Comparison of ENCODE assay signal across 21 cellular contexts in genomic region chr15:40240619-40241304, GRCh38. TPM values are rescaled to one million over a fixed set of nuclear protein-coding genes. Genes with fewer than 3 reads are reported as not detected.
A peak's percentile ranks its signal among the peaks of the same experiment; 100 is the strongest.
DNase-seq lines count a peak whose midpoint lies in the region; ATAC-seq and TF ChIP-seq lines count a peak whose summit lies in the region.
"Had no signal": no experiment of that assay in that cellular context is flagged by ENCODE, and none has a peak within 500 bp of the region (broad histone marks: within the 10 kb centered on the region; RNA-seq: fewer than 3 reads in every experiment).

No MANE protein-coding gene starts in this region.

- H3K9me3 ChIP-seq in right atrium auricular region (no peaks in the 10 kb centered on the region), osteoblast (ENCODE audit: low read depth, low read length) (no peaks in the 10 kb centered on the region), transverse colon (no peaks in the 10 kb centered on the region)
- H3K9me3 ChIP-seq: adrenal gland, thoracic aorta had no signal

- TF ChIP-seq CTCF in right atrium auricular region (IDR thresholded peaks at IDR 0.05) (no peak), epithelial cell of esophagus (IDR thresholded peaks at IDR 0.05; ENCODE audit: insufficient read depth, low read depth, low read length, missing control alignments) (no peak), osteoblast (IDR thresholded peaks at IDR 0.05; ENCODE audit: extremely low read depth, low read depth, low read length) (no peak), transverse colon (IDR thresholded peaks at IDR 0.05) (no peak)

- H3K36me3 ChIP-seq in right atrium auricular region = no peaks in the 10 kb centered on the region
- H3K36me3 ChIP-seq in osteoblast (ENCODE audit: insufficient read depth, low read length) = no peaks in the 10 kb centered on the region
- no peaks in the 10 kb centered on the region for H3K36me3 ChIP-seq in transverse colon
- H3K36me3 ChIP-seq: adrenal gland, SJSA1, thoracic aorta had no signal

- H3K27ac ChIP-seq in right atrium auricular region (no peak overlapping the region), osteoblast (ENCODE audit: low read depth, low read length) (no peak overlapping the region), transverse colon (no peak overlapping the region)
- H3K27ac ChIP-seq: parathyroid adenoma, SJSA1, thoracic aorta had no signal

- TF ChIP-seq POLR2A in transverse colon (IDR thresholded peaks at IDR 0.05) = no peak

- DNase-seq in right atrium auricular region (ENCODE audit: low spot score) = peak; percentile 34
- DNase-seq in left cardiac atrium = no peak
- peak; percentile 55 for DNase-seq in epithelial cell of esophagus (ENCODE audit: low read depth)
- DNase-seq in osteoblast (ENCODE audit: insufficient read length, low spot score, missing footprints) = peak; percentile 80
- no peak for DNase-seq in GM19240 (ENCODE audit: insufficient read length, low spot score)
- DNase-seq in COLO829 (ENCODE audit: low spot score) = no peak
- DNase-seq in transverse colon = no peak
- no peak for DNase-seq in activated CD4-positive, alpha-beta T cell treated with anti-CD3 and anti-CD28 coated beads for 4 hours
- DNase-seq: activated CD4-positive, CD25-positive, alpha-beta regulatory T cell; effector memory CD8-positive, alpha-beta T cell; foreskin melanocyte; MM.1S; NCI-H1694 treated with DMSO at 0.1 percent for 48 hours; NCI-H510A; small intestine had no signal

- H3K27me3 ChIP-seq in right atrium auricular region (no peaks in the 10 kb centered on the region), osteoblast (ENCODE audit: insufficient read depth, low read length) (peaks cover 2% of the 10 kb centered on the region), transverse colon (peaks cover 25% of the 10 kb centered on the region)
- H3K27me3 ChIP-seq: adrenal gland, SJSA1 had no signal

- H3K4me3 ChIP-seq in right atrium auricular region (no peak overlapping the region), epithelial cell of esophagus (ENCODE audit: low read length) (peak overlapping the region; percentile 58), osteoblast (ENCODE audit: insufficient read depth, low read length) (no peak overlapping the region), transverse colon (no peak overlapping the region)
- H3K4me3 ChIP-seq: adrenal gland, SJSA1, thoracic aorta had no signal

- in situ Hi-C loops in transverse colon (cut with MboI; ENCODE audit: low pct_ligation_motif_present in 1 of 4, low pct_unique_long_range_greater_than_20kb in 1 of 4, low sequenced_read_pairs in 3 of 4) = no loop called here

- no peaks in the 10 kb centered on the region for H3K79me2 ChIP-seq in osteoblast (ENCODE audit: insufficient read depth, low read length)
- H3K79me2 ChIP-seq: parathyroid adenoma had no signal

- no peak for TF ChIP-seq EP300 in transverse colon (IDR thresholded peaks at IDR 0.05; ENCODE audit: low read depth)

- no peak overlapping the region for H3K4me2 ChIP-seq in osteoblast (ENCODE audit: insufficient read depth, low read length)

- no peak overlapping the region for H2AFZ ChIP-seq in osteoblast (ENCODE audit: low read length)

- H3K4me1 ChIP-seq in right atrium auricular region = peaks cover 0 to 16% of the 10 kb centered on the region in 2 donors
- peaks cover 8% of the 10 kb centered on the region for H3K4me1 ChIP-seq in osteoblast (ENCODE audit: insufficient read depth, low read length)
- peaks cover 0 to 14% (median 5%) of the 10 kb centered on the region in 4 donors for H3K4me1 ChIP-seq in transverse colon
- H3K4me1 ChIP-seq: parathyroid adenoma had no signal

- peaks cover 2% of the 10 kb centered on the region for H4K20me1 ChIP-seq in osteoblast (ENCODE audit: insufficient read depth, low read length)

- 94% methylated on average over 12 of the region's 14 CpGs; no CpG with 5 or more reads in 1 of the 2 donors for WGBS in transverse colon (ENCODE audit: low coverage in 1 of 2), 2 donors

- intact Hi-C loops in left cardiac atrium (cut with DNase I) (no loop called here), transverse colon (cut with DNase I; ENCODE audit: low total_unique reads) (no loop called here)

- no peak for ATAC-seq in left cardiac atrium
- ATAC-seq: effector memory CD8-positive, alpha-beta T cell; left lobe of liver had no signal

RNA-seq across cellular contexts. Expression of gene PAK6, which starts 1.9 kb away (rescaled TPM):
- total RNA-seq in right atrium auricular region = 10 to 100 TPM; 15.3 to 32.5 TPM
- 10 to 100 TPM in 1 of 2 donors, 1 to 10 TPM in 1; 6.8 to 10.1 TPM for total RNA-seq in left cardiac atrium
- not detected in 2 replicates for total RNA-seq in osteoblast
- total RNA-seq in transverse colon = 1 to 10 TPM; 3.0 to 7.5 (median 4.5) TPM
- total RNA-seq: left lobe of liver had no signal

RNA-seq across cellular contexts. Expression of gene ANKRD63, which starts 42.1 kb away (rescaled TPM):
- total RNA-seq in right atrium auricular region = 1 to 10 TPM in 1 of 2 donors, under 1 TPM in 1; 0.44 to 1.3 TPM
- under 1 TPM in 1 of 2 donors, not detected in 1; 0.65 TPM for total RNA-seq in left cardiac atrium
- not detected in 2 replicates for total RNA-seq in osteoblast
- not detected for total RNA-seq in transverse colon
- total RNA-seq: adrenal gland; CD4-positive, alpha-beta T cell; left lobe of liver; thoracic aorta had no signal

Comparison
In these comparisons a context has a peak if more than half of its experiments do, and no peak if none do; other contexts are left out.
1. DNase-seq: peak in right atrium auricular region (single experiment), epithelial cell of esophagus (single experiment) and osteoblast (single experiment); none in left cardiac atrium (single experiment), GM19240 (single experiment), COLO829 (single experiment), transverse colon (single experiment) and activated CD4-positive, alpha-beta T cell treated with anti-CD3 and anti-CD28 coated beads for 4 hours (0 of 2).